9 cellular contexts compared by ENCODE assay signal in genomic region chr5:61327761-61328753, GRCh38. TPM values are rescaled to one million over a fixed set of nuclear protein-coding genes. Genes with fewer than 3 reads are reported as not detected.
DNase-seq lines count a peak whose midpoint lies in the region; ATAC-seq, FAIRE-seq and TF ChIP-seq lines count a peak whose summit lies in the region.
"Had no signal": no experiment of that assay in that cellular context is flagged by ENCODE, and none has a peak within 500 bp of the region (broad histone marks: within the 10 kb centered on the region; RNA-seq: fewer than 3 reads in every experiment).

No MANE protein-coding gene starts in this region.

- TF ChIP-seq CTCF in astrocyte (IDR thresholded peaks at IDR 0.05; ENCODE audit: insufficient read depth, low read depth, low read length), result no peak

- peak overlapping the region; percentile 94 for H3K4me3 Mint-ChIP-seq in astrocyte (ENCODE audit: unreplicated experiment)

- no peaks in the 10 kb centered on the region for H3K27me3 Mint-ChIP-seq in astrocyte (ENCODE audit: low read depth, unreplicated experiment)

- H3K4me3 ChIP-seq in ACC112 (ENCODE audit: low read depth, low read length) (peak overlapping the region; percentile 89), astrocyte (ENCODE audit: insufficient read depth, low read depth, low read length) (no peak overlapping the region)

- H3K4me1 Mint-ChIP-seq in astrocyte (ENCODE audit: low read depth, unreplicated experiment), result peaks cover 30% of the 10 kb centered on the region

- H3K27ac Mint-ChIP-seq in astrocyte (ENCODE audit: unreplicated experiment), result peak overlapping the region; percentile 88
- H3K27ac Mint-ChIP-seq: activated naive CD4-positive, alpha-beta T cell treated with anti-CD3 and anti-CD28 coated beads, Interleukin-2, amount 50 U/mL, for 72 hours had no signal

- H3K79me2 ChIP-seq in ACC112 (ENCODE audit: control insufficient read depth, insufficient read depth, low read length, unreplicated experiment), result peaks cover 3% of the 10 kb centered on the region
- H3K79me2 ChIP-seq in astrocyte (ENCODE audit: insufficient read depth, low read length), result peaks cover 5% of the 10 kb centered on the region

- H3K9me3 Mint-ChIP-seq in astrocyte (ENCODE audit: unreplicated experiment), result no peaks in the 10 kb centered on the region
- H3K9me3 Mint-ChIP-seq: activated naive CD4-positive, alpha-beta T cell treated with anti-CD3 and anti-CD28 coated beads, Interleukin-2, amount 50 U/mL, for 72 hours had no signal

- peak overlapping the region; percentile 94 for H3K4me2 ChIP-seq in astrocyte (ENCODE audit: low read length)

- H3K27ac ChIP-seq in ACC112 (ENCODE audit: low read depth, low read length), result peak overlapping the region; percentile 90
- H3K27ac ChIP-seq in astrocyte (ENCODE audit: low read depth, low read length), result peak overlapping the region; percentile 41

- H3K36me3 Mint-ChIP-seq in astrocyte (ENCODE audit: low read depth, unreplicated experiment), result no peaks in the 10 kb centered on the region

- no peaks in the 10 kb centered on the region for H3K27me3 ChIP-seq in ACC112 (ENCODE audit: insufficient read depth, low read length)
- no peaks in the 10 kb centered on the region for H3K27me3 ChIP-seq in astrocyte (ENCODE audit: insufficient read depth, low read length)

- FAIRE-seq in astrocyte (lab: Jason Lieb, UNC), result peak; percentile 17

- H2AFZ ChIP-seq in ACC112 (ENCODE audit: low read length, unreplicated experiment), result no peak overlapping the region
- no peak overlapping the region for H2AFZ ChIP-seq in astrocyte (ENCODE audit: low read depth, low read length)

- ATAC-seq in GM19043 (IDR thresholded peaks at IDR 0.05; ENCODE audit: low read depth, unreplicated experiment) (peak; percentile 25), HG03575 (IDR thresholded peaks at IDR 0.05; ENCODE audit: extremely low read depth, insufficient number of reproducible peaks, low FRiP score, unreplicated experiment) (peak; percentile 37), HG03196 (IDR thresholded peaks at IDR 0.05; ENCODE audit: unreplicated experiment) (no peak)

- no peak overlapping the region for H3K9ac ChIP-seq in astrocyte (ENCODE audit: low read length)

- no peaks in the 10 kb centered on the region for H4K20me1 ChIP-seq in astrocyte (ENCODE audit: insufficient read depth, low read length)

- H3K36me3 ChIP-seq in ACC112 (ENCODE audit: insufficient read depth, low read length), result no peaks in the 10 kb centered on the region
- H3K36me3 ChIP-seq in astrocyte (ENCODE audit: insufficient read depth, low read length), result no peaks in the 10 kb centered on the region

- peak; percentile 89 for DNase-seq in astrocyte (ENCODE audit: low read depth)
- peak; percentile 85 for DNase-seq in renal cortical epithelial cell (ENCODE audit: low read depth)
- no peak for DNase-seq in NCI-H146 treated with DMSO at 0.1 percent for 48 hours (lab: John Stamatoyannopoulos, UW; ENCODE audit: unreplicated experiment)
- no peak for DNase-seq in cerebellar nuclear complex (lab: John Stamatoyannopoulos, UW)

- H3K9me3 ChIP-seq in astrocyte (ENCODE audit: insufficient read depth, low read depth, low read length), result no peaks in the 10 kb centered on the region

- H3K4me1 ChIP-seq in ACC112 (ENCODE audit: control insufficient read depth, insufficient read depth, low read length, unreplicated experiment), result peaks cover 53% of the 10 kb centered on the region
- peaks cover 40% of the 10 kb centered on the region for H3K4me1 ChIP-seq in astrocyte (ENCODE audit: insufficient read depth, low read length)

RNA-seq across cellular contexts. Expression of gene ZSWIM6, which starts 4.0 kb away (rescaled TPM):
- total RNA-seq in astrocyte (33.8 and 40.1 TPM in 2 replicates), renal cortical epithelial cell (11.6 and 20.7 TPM in 2 replicates)

Comparison
In these comparisons a context has a peak if more than half of its experiments do, and no peak if none do; other contexts are left out.
1. DNase-seq: peak in astrocyte (single experiment) and renal cortical epithelial cell (single experiment); none in NCI-H146 treated with DMSO at 0.1 percent for 48 hours (single experiment) and cerebellar nuclear complex (0 of 2).